8 cellular contexts compared by ENCODE assay signal in genomic region chr21:33542640-33543504, GRCh38. TPM values are rescaled to one million over a fixed set of nuclear protein-coding genes. Genes with fewer than 3 reads are reported as not detected.
DNase-seq lines count a peak whose midpoint lies in the region; ATAC-seq and TF ChIP-seq lines count a peak whose summit lies in the region.

Gene SON (plus strand): TSS chr21:33543038. CDS start chr21:33543093, 55 bp downstream.

- H3K4me1 Mint-ChIP-seq in activated naive CD8-positive, alpha-beta T cell treated with anti-CD3 and anti-CD28 coated beads, Interleukin-2, amount 10 ng/mL, durations not matched to agents 7 days and 5 days: peaks cover 38% of the 10 kb centered on the region
- peaks cover 11% of the 10 kb centered on the region for H3K4me1 Mint-ChIP-seq in glutamatergic neuron (ENCODE audit: low read depth, unreplicated experiment)

- H3K9ac ChIP-seq in SU-DHL-6 (ENCODE audit: low read length): peak within 1 kb of the TSS; percentile 78

- TF ChIP-seq CTCF in SU-DHL-6 (IDR thresholded peaks at IDR 0.05; ENCODE audit: insufficient read depth, low read length, poor library complexity, severe bottlenecking) (no peak), glutamatergic neuron (IDR thresholded peaks at IDR 0.05; ENCODE audit: partially characterized antibody, unreplicated experiment) (no peak), osteoblast (IDR thresholded peaks at IDR 0.05; ENCODE audit: extremely low read depth, low read depth, low read length) (no peak), thoracic aorta (IDR thresholded peaks at IDR 0.05) (no peak)

- H3K4me1 ChIP-seq in osteoblast (ENCODE audit: insufficient read depth, low read length) (peaks cover 34% of the 10 kb centered on the region), thoracic aorta (ENCODE audit: control insufficient read depth in 1 of 2, low read depth in 2 of 2) (peaks cover 22 to 37% of the 10 kb centered on the region in 2 donors)

- no peaks in the 10 kb centered on the region for H3K9me2 ChIP-seq in SU-DHL-6 (replicated peaks; ENCODE audit: insufficient read depth, low read length)

- DNase-seq in NCI-H128 (lab: John Stamatoyannopoulos, UW; ENCODE audit: unreplicated experiment) (peak; percentile 97), glutamatergic neuron (peak; percentile 97), osteoblast (ENCODE audit: insufficient read length, low spot score, missing footprints) (peak; percentile 96), thoracic aorta (ENCODE audit: low spot score) (peak; percentile 94)
- peak; percentile 92 for DNase-seq in activated naive CD8-positive, alpha-beta T cell treated with anti-CD3 and anti-CD28 coated beads, Interleukin-2, amount 10 ng/mL, durations not matched to agents 7 days and 5 days

- H3K36me3 ChIP-seq in SU-DHL-6 (ENCODE audit: low read length) (peaks cover 29% of the 10 kb centered on the region), osteoblast (ENCODE audit: insufficient read depth, low read length) (peaks cover 24% of the 10 kb centered on the region), thoracic aorta (peaks cover 7% of the 10 kb centered on the region)

- peak within 1 kb of the TSS; percentile 96 for H3K4me3 Mint-ChIP-seq in activated naive CD8-positive, alpha-beta T cell treated with anti-CD3 and anti-CD28 coated beads, Interleukin-2, amount 10 ng/mL, durations not matched to agents 7 days and 5 days
- H3K4me3 Mint-ChIP-seq in glutamatergic neuron (ENCODE audit: unreplicated experiment): peak within 1 kb of the TSS; percentile 100

- no peaks in the 10 kb centered on the region for H3K9me3 ChIP-seq in SU-DHL-6 (ENCODE audit: insufficient read depth, low read length)
- no peaks in the 10 kb centered on the region for H3K9me3 ChIP-seq in osteoblast (ENCODE audit: low read depth, low read length)
- no peaks in the 10 kb centered on the region for H3K9me3 ChIP-seq in thoracic aorta

- H2AFZ ChIP-seq in SU-DHL-6 (ENCODE audit: low read depth, low read length, severe bottlenecking): peak within 1 kb of the TSS; percentile 50
- H2AFZ ChIP-seq in osteoblast (ENCODE audit: low read length): peak within 1 kb of the TSS; percentile 90

- H3K4me2 ChIP-seq in SU-DHL-6 (ENCODE audit: low read depth, low read length, poor library complexity, severe bottlenecking): peak within 1 kb of the TSS; percentile 99
- peak within 1 kb of the TSS; percentile 92 for H3K4me2 ChIP-seq in osteoblast (ENCODE audit: insufficient read depth, low read length)

- peaks cover 86% of the 10 kb centered on the region for H3K79me2 ChIP-seq in SU-DHL-6 (ENCODE audit: insufficient read depth, low read length)
- peaks cover 81% of the 10 kb centered on the region for H3K79me2 ChIP-seq in osteoblast (ENCODE audit: insufficient read depth, low read length)

- POLR2A ChIA-PET in activated naive CD8-positive, alpha-beta T cell treated with anti-CD3 and anti-CD28 coated beads, Interleukin-2, amount 10 ng/mL, durations not matched to agents 7 days and 5 days (lab: Charles Lee): interaction anchor here (0.5 to 6.0 kb wide), 15 partner anchors 8 to 276 kb away, joined by 3 to 36 read pairs (median 5); partner anchors contain the start of genes DNAJC28, DONSON, IL10RB and TMEM50B

- H3K27ac ChIP-seq in SU-DHL-6 (ENCODE audit: low read depth, low read length) (peak within 1 kb of the TSS; percentile 91), osteoblast (ENCODE audit: low read depth, low read length) (peak within 1 kb of the TSS; percentile 100), thoracic aorta (peak within 1 kb of the TSS; percentile 98)

- H3K36me3 Mint-ChIP-seq in activated naive CD8-positive, alpha-beta T cell treated with anti-CD3 and anti-CD28 coated beads, Interleukin-2, amount 10 ng/mL, durations not matched to agents 7 days and 5 days: peaks cover 22% of the 10 kb centered on the region
- H3K36me3 Mint-ChIP-seq in glutamatergic neuron (ENCODE audit: unreplicated experiment): no peaks in the 10 kb centered on the region

- TF ChIP-seq POLR2A in GM10847 (IDR thresholded peaks at IDR 0.05; ENCODE audit: extremely low read depth, insufficient read length): peak; percentile 80

- no peaks in the 10 kb centered on the region for H3K27me3 ChIP-seq in SU-DHL-6 (ENCODE audit: low read length)
- H3K27me3 ChIP-seq in osteoblast (ENCODE audit: insufficient read depth, low read length): no peaks in the 10 kb centered on the region
- no peaks in the 10 kb centered on the region for H3K27me3 ChIP-seq in thoracic aorta (replicated peaks; ENCODE audit: insufficient read depth)

- H3K9me3 Mint-ChIP-seq in activated naive CD8-positive, alpha-beta T cell treated with anti-CD3 and anti-CD28 coated beads, Interleukin-2, amount 10 ng/mL, durations not matched to agents 7 days and 5 days: no peaks in the 10 kb centered on the region
- peaks cover 15% of the 10 kb centered on the region for H3K9me3 Mint-ChIP-seq in glutamatergic neuron (ENCODE audit: unreplicated experiment)

- peak within 1 kb of the TSS; percentile 88 for H3K4me3 ChIP-seq in SU-DHL-6 (ENCODE audit: insufficient read depth, low read length, poor library complexity, severe bottlenecking)
- peak within 1 kb of the TSS; percentile 86 for H3K4me3 ChIP-seq in osteoblast (ENCODE audit: insufficient read depth, low read length)
- peak within 1 kb of the TSS; percentile 80 for H3K4me3 ChIP-seq in thoracic aorta

- no peaks in the 10 kb centered on the region for H3K27me3 Mint-ChIP-seq in activated naive CD8-positive, alpha-beta T cell treated with anti-CD3 and anti-CD28 coated beads, Interleukin-2, amount 10 ng/mL, durations not matched to agents 7 days and 5 days
- H3K27me3 Mint-ChIP-seq in glutamatergic neuron (ENCODE audit: unreplicated experiment): peaks cover 13% of the 10 kb centered on the region

- ATAC-seq in HG02678 (IDR thresholded peaks at IDR 0.05; ENCODE audit: unreplicated experiment) (peak; percentile 93), thoracic aorta (ENCODE audit: insufficient number of reproducible peaks, low FRiP score, low read depth) (peak; percentile 95)
- peak; percentile 96 for ATAC-seq in activated naive CD8-positive, alpha-beta T cell treated with anti-CD3 and anti-CD28 coated beads, Interleukin-2, amount 10 ng/mL, durations not matched to agents 7 days and 5 days (ENCODE audit: low read depth)

- H4K20me1 ChIP-seq in SU-DHL-6 (ENCODE audit: low read depth, low read length) (peaks cover 29% of the 10 kb centered on the region), osteoblast (ENCODE audit: insufficient read depth, low read length) (peaks cover 31% of the 10 kb centered on the region)

- peaks cover 30% of the 10 kb centered on the region for H3F3A ChIP-seq in SU-DHL-6 (ENCODE audit: insufficient read depth)

- peak within 1 kb of the TSS; percentile 99 for H3K27ac Mint-ChIP-seq in activated naive CD8-positive, alpha-beta T cell treated with anti-CD3 and anti-CD28 coated beads, Interleukin-2, amount 10 ng/mL, durations not matched to agents 7 days and 5 days
- peak within 1 kb of the TSS; percentile 100 for H3K27ac Mint-ChIP-seq in glutamatergic neuron (ENCODE audit: unreplicated experiment)

RNA-seq across cellular contexts. Expression of gene SON, which starts in this region (rescaled TPM):
- 100 to 1,000 TPM; 357 to 376 TPM for total RNA-seq in activated naive CD8-positive, alpha-beta T cell treated with anti-CD3 and anti-CD28 coated beads, Interleukin-2, amount 10 ng/mL, durations not matched to agents 7 days and 5 days
- 289 TPM for total RNA-seq in glutamatergic neuron (ENCODE audit: unreplicated experiment)
- total RNA-seq in osteoblast: 109 and 137 TPM in 2 replicates
- 100 to 1,000 TPM; 260 to 331 TPM for total RNA-seq in thoracic aorta

Comparison
In these comparisons a context has a peak if more than half of its experiments do, and no peak if none do; other contexts are left out.
1. Peak in every context shown above with its lines: DNase-seq, ATAC-seq, H3K4me3 ChIP-seq and H3K27ac ChIP-seq.